In genomic region chr12:50620050-50620974, GRCh38 we compare ENCODE assay signal across 9 cellular contexts.
A peak's percentile ranks its signal among the peaks of the same experiment; 100 is the strongest.
DNase-seq lines count a peak whose midpoint lies in the region; ATAC-seq and TF ChIP-seq lines count a peak whose summit lies in the region.
"Had no signal": no experiment of that assay in that cellular context is flagged by ENCODE, and none has a peak within 500 bp of the region (broad histone marks: within the 10 kb centered on the region; RNA-seq: fewer than 3 reads in every experiment).

No MANE protein-coding gene starts in this region.

- DNase-seq in stimulated activated CD4-positive, alpha-beta T cell treated with anti-CD3 and anti-CD28 coated beads, Interleukin-15, amount 100 ng/mL, for 24 hours = peak; percentile 35
- DNase-seq in stimulated activated CD4-positive, alpha-beta T cell treated with anti-CD3 and anti-CD28 coated beads, Interleukin-4, amount 100 ng/mL, for 1 hour = no peak
- DNase-seq in RKO (ENCODE audit: low spot score) (peak; percentile 52), esophagus squamous epithelium (lab: John Stamatoyannopoulos, UW) (no peak), psoas muscle (no peak), GM10266 (ENCODE audit: extremely low spot score) (no peak)

- TF ChIP-seq CTCF in esophagus squamous epithelium (IDR thresholded peaks at IDR 0.05) (no peak), psoas muscle (IDR thresholded peaks at IDR 0.05) (no peak), GM10266 (IDR thresholded peaks at IDR 0.05; ENCODE audit: control insufficient read depth, insufficient read depth, low read depth, missing control alignments) (no peak)

- intact Hi-C loops in esophagus squamous epithelium (cut with DNase I) = no loop called here
- intact Hi-C loops in psoas muscle (cut with DNase I) = no loop called here

- H3K4me1 ChIP-seq in esophagus squamous epithelium (peaks cover 31 to 93% (median 41%) of the 10 kb centered on the region in 3 donors), psoas muscle (peaks cover 38% of the 10 kb centered on the region)

- ATAC-seq in psoas muscle = peak in 3 of 4 donors; percentile 45 to 68 (median 59)
- ATAC-seq in GM18519 (IDR thresholded peaks at IDR 0.05; ENCODE audit: low FRiP score, unreplicated experiment) = no peak
- no peak for ATAC-seq in GM21576 (IDR thresholded peaks at IDR 0.05; ENCODE audit: unreplicated experiment)

- H3K36me3 ChIP-seq in esophagus squamous epithelium (no peaks in the 10 kb centered on the region), psoas muscle (ENCODE audit: insufficient read depth in 1 of 2, low read depth in 1 of 2) (no peaks in the 10 kb centered on the region)
- H3K36me3 ChIP-seq: ascending aorta had no signal

- WGBS in esophagus squamous epithelium, 2 donors = 38 to 46% methylated on average over 9 of the region's 9 CpGs
- 55 to 81% (median 58%) methylated on average over 9 of the region's 9 CpGs for WGBS in psoas muscle, 3 donors

- H3K4me3 ChIP-seq in esophagus squamous epithelium = no peak overlapping the region
- H3K4me3 ChIP-seq in psoas muscle = no peak overlapping the region
- H3K4me3 ChIP-seq: ascending aorta had no signal

- H3K27me3 ChIP-seq in esophagus squamous epithelium (no peaks in the 10 kb centered on the region), psoas muscle (ENCODE audit: insufficient read depth in 3 of 3, low read length in 2 of 3) (no peaks in the 10 kb centered on the region)
- H3K27me3 ChIP-seq: ascending aorta had no signal

- no peak for TF ChIP-seq POLR2A in esophagus squamous epithelium (IDR thresholded peaks at IDR 0.05)

- H3K27ac ChIP-seq in esophagus squamous epithelium = peak overlapping the region; percentile 37 to 76 (median 74)
- H3K27ac ChIP-seq in psoas muscle = no peak overlapping the region
- H3K27ac ChIP-seq: ascending aorta had no signal

- H3K9me3 ChIP-seq in esophagus squamous epithelium (no peaks in the 10 kb centered on the region), psoas muscle (no peaks in the 10 kb centered on the region)
- H3K9me3 ChIP-seq: ascending aorta had no signal

Comparison
In these comparisons a context has a peak if more than half of its experiments do, and no peak if none do; other contexts are left out.
1. DNase-seq: peak in stimulated activated CD4-positive, alpha-beta T cell treated with anti-CD3 and anti-CD28 coated beads, Interleukin-15, amount 100 ng/mL, for 24 hours (single experiment) and RKO (single experiment); none in stimulated activated CD4-positive, alpha-beta T cell treated with anti-CD3 and anti-CD28 coated beads, Interleukin-4, amount 100 ng/mL, for 1 hour (single experiment), esophagus squamous epithelium (single experiment), psoas muscle (0 of 2) and GM10266 (single experiment).
2. ATAC-seq: peak in psoas muscle (3 of 4); none in GM18519 (single experiment) and GM21576 (single experiment).